In genomic region chr12:5188413-5188930, GRCh38 we compare ENCODE assay signal across 27 cellular contexts.
"Had no signal": no experiment of that assay in that cellular context is flagged by ENCODE, and none has a peak within 500 bp of the region (broad histone marks: within the 10 kb centered on the region; RNA-seq: fewer than 3 reads in every experiment).

No MANE protein-coding gene starts in this region.

- H3K27ac ChIP-seq: coronary artery, dorsolateral prefrontal cortex, esophagus muscularis mucosa, foreskin keratinocyte, gastrocnemius medialis, heart left ventricle, VCaP had no signal

- ATAC-seq: activated T-cell treated with anti-CD3 and anti-CD28 coated beads, Interleukin-2, amount 50 U/mL, for 72 hours; foreskin keratinocyte; gastrocnemius medialis; heart left ventricle; WTC11 had no signal

- H3K27me3 ChIP-seq: gastrocnemius medialis, heart left ventricle had no signal

- H3K4me1 ChIP-seq: foreskin keratinocyte, heart left ventricle had no signal

- H3K36me3 ChIP-seq: esophagus muscularis mucosa, gastrocnemius medialis, heart left ventricle had no signal

- H3K4me3 ChIP-seq: coronary artery, dorsolateral prefrontal cortex, esophagus muscularis mucosa, gastrocnemius medialis, heart left ventricle had no signal

- DNase-seq: activated CD4-positive, alpha-beta memory T cell treated with anti-CD3 and anti-CD28 coated beads, Interleukin-2, amount 10 ng/mL, durations not matched to agents 7 days and 5 days; activated CD4-positive, alpha-beta T cell treated with anti-CD3 and anti-CD28 coated beads for 1 hour; activated CD4-positive, alpha-beta T cell treated with anti-CD3 and anti-CD28 coated beads for 4 hours; activated CD4-positive, alpha-beta T cell treated with anti-CD3 and anti-CD28 coated beads, Interleukin-2, amount 10 ng/mL, durations not matched to agents 7 days and 5 days; activated CD4-positive, alpha-beta T cell treated with anti-CD3 and anti-CD28 coated beads, Interleukin-2, amount 50 U/mL, for 4 hours; activated CD8-positive, alpha-beta memory T cell treated with anti-CD3 and anti-CD28 coated beads, Interleukin-2, amount 50 U/mL, for 48 hours; activated gamma-delta T cell treated with Interleukin-2 at 50 U/mL for 16 hours; activated naive CD4-positive, alpha-beta T cell treated with anti-CD3 and anti-CD28 coated beads, Interleukin-2, amount 50 U/mL, for 16 hours; activated naive CD4-positive, alpha-beta T cell treated with Interleukin-2 at 50 U/mL for 16 hours; activated T-cell treated with anti-CD3 and anti-CD28 coated beads for 4 hours; activated T-cell treated with anti-CD3 and anti-CD28 coated beads, Interleukin-2, amount 50 U/mL, for 24 hours; activated T-cell treated with anti-CD3 and anti-CD28 coated beads, Interleukin-2, amount 50 U/mL, for 72 hours; amniotic stem cell; anterior cingulate cortex; dorsolateral prefrontal cortex; effector memory CD4-positive, alpha-beta T cell; endodermal cell; erythroblast; foreskin keratinocyte; gastrocnemius medialis; glutamatergic neuron; heart left ventricle; T-helper 2 cell had no signal

- H3K9me3 ChIP-seq: esophagus muscularis mucosa, gastrocnemius medialis, heart left ventricle had no signal
